ENCODE assay signal across 8 cellular contexts in genomic region chrX:38224160-38224559, GRCh38. TPM values are rescaled to one million over a fixed set of nuclear protein-coding genes. Genes with fewer than 3 reads are reported as not detected.
"Had no signal": no experiment of that assay in that cellular context is flagged by ENCODE, and none has a peak within 500 bp of the region (broad histone marks: within the 10 kb centered on the region; RNA-seq: fewer than 3 reads in every experiment).

No MANE protein-coding gene starts in this region.

- H3K9ac ChIP-seq: GM23248 had no signal

- H3K4me1 ChIP-seq: HAP-1 had no signal

- H2AFZ ChIP-seq: GM23248 had no signal

- H3K4me3 ChIP-seq: GM23248, HAP-1 had no signal

- H3K9me3 ChIP-seq: HAP-1 had no signal

- H3K27ac ChIP-seq: GM23248 had no signal

- DNase-seq: GM23248, GOT3, H7, HFFc6, IMR-90 had no signal

- H3K36me3 ChIP-seq: HAP-1 had no signal

- ATAC-seq: HCT116 had no signal

RNA-seq across cellular contexts. Expression of gene SRPX, which starts 3.5 kb away (rescaled TPM):
- total RNA-seq: HT-29 had no signal
